9 cellular contexts compared by ENCODE assay signal in genomic region chr4:15149842-15150592, GRCh38.
DNase-seq lines count a peak whose midpoint lies in the region; ATAC-seq and TF ChIP-seq lines count a peak whose summit lies in the region.
"Had no signal": no experiment of that assay in that cellular context is flagged by ENCODE, and none has a peak within 500 bp of the region (broad histone marks: within the 10 kb centered on the region; RNA-seq: fewer than 3 reads in every experiment).

No MANE protein-coding gene starts in this region.

- peak overlapping the region; percentile 21 for H3K27ac ChIP-seq in neutrophil

- H3K36me3 ChIP-seq in neutrophil = no peaks in the 10 kb centered on the region

- TF ChIP-seq CTCF in fibroblast of pulmonary artery (IDR thresholded peaks at IDR 0.05; ENCODE audit: low read length, missing control alignments) = no peak
- no peak for TF ChIP-seq CTCF in neutrophil (IDR thresholded peaks at IDR 0.05)

- peaks cover 8 to 12% of the 10 kb centered on the region in 2 experiments for H3K4me1 ChIP-seq in neutrophil (ENCODE audit: control insufficient read depth in 1 of 2, insufficient read depth in 1 of 2, low read depth in 1 of 2, low read length in 1 of 2)

- H3K27me3 ChIP-seq in neutrophil = no peaks in the 10 kb centered on the region

- H3K9me3 ChIP-seq in neutrophil = no peaks in the 10 kb centered on the region

- DNase-seq in GM03348 (ENCODE audit: low spot score) (peak; percentile 89), HT1080 (ENCODE audit: low read depth) (peak; percentile 82), fibroblast of pulmonary artery (ENCODE audit: low read depth) (peak; percentile 79)
- no peak for DNase-seq in activated naive CD4-positive, alpha-beta T cell (lab: John Stamatoyannopoulos, UW)
- DNase-seq in activated effector memory CD4-positive, alpha-beta T cell treated with Interleukin-2 at 50 U/mL for 16 hours = no peak
- DNase-seq: activated B cell treated with CpG ODN at 0.5 μM for 24 hours had no signal

- peak; percentile 85 for ATAC-seq in GM21786 (IDR thresholded peaks at IDR 0.05; ENCODE audit: unreplicated experiment)
- ATAC-seq in SK-N-SH treated with all-trans-retinoic acid at 6 μM for 48 hours = peak; percentile 98

- H3K4me3 ChIP-seq in fibroblast of pulmonary artery (replicated peaks; ENCODE audit: low read depth, low read length) (no peak overlapping the region), neutrophil (ENCODE audit: low read depth in 1 of 2, low read length in 1 of 2) (no peak overlapping the region)

TF ChIP-seq in SK-N-SH treated with all-trans-retinoic acid at 6 μM for 48 hours, 23 proteins besides CTCF, POLR2A, EP300 and RAD21:
- TF ChIP-seq CSRNP3 (CRISPR knock-in tag; IDR thresholded peaks at IDR 0.05) (no peak), CSDC2 (CRISPR knock-in tag; IDR thresholded peaks at IDR 0.05) (no peak), ESRRG (CRISPR knock-in tag; IDR thresholded peaks at IDR 0.05) (no peak), ZNF565 (CRISPR knock-in tag; conservative IDR thresholded peaks at IDR 0.05; ENCODE audit: low read depth) (no peak), PATZ1 (CRISPR knock-in tag; IDR thresholded peaks at IDR 0.05; ENCODE audit: borderline replicate concordance) (0 out of 2 replicates have a peak, but pooled peaks have one; percentile 38), TOX (CRISPR knock-in tag; IDR thresholded peaks at IDR 0.05; ENCODE audit: borderline replicate concordance) (no peak), ARNTL (CRISPR knock-in tag; IDR thresholded peaks at IDR 0.05; ENCODE audit: borderline replicate concordance, low read depth) (no peak), TCF4 (CRISPR knock-in tag; IDR thresholded peaks at IDR 0.05; ENCODE audit: borderline replicate concordance) (no peak), PPARA (CRISPR knock-in tag; IDR thresholded peaks at IDR 0.05; ENCODE audit: borderline replicate concordance) (no peak), ISL1 (CRISPR knock-in tag; IDR thresholded peaks at IDR 0.05) (0 out of 2 replicates have a peak, but pooled peaks have one; percentile 3), ZNF70 (CRISPR knock-in tag; IDR thresholded peaks at IDR 0.05) (no peak), ZC3H10 (CRISPR knock-in tag; IDR thresholded peaks at IDR 0.05) (no peak), ZNF8 (CRISPR knock-in tag; IDR thresholded peaks at IDR 0.05) (no peak), TSHZ2 (CRISPR knock-in tag; IDR thresholded peaks at IDR 0.05) (no peak), GLIS3 (CRISPR knock-in tag; IDR thresholded peaks at IDR 0.05) (no peak), CREB5 (CRISPR knock-in tag; IDR thresholded peaks at IDR 0.05; ENCODE audit: low read depth) (no peak), BACH2 (CRISPR knock-in tag; IDR thresholded peaks at IDR 0.05; ENCODE audit: borderline replicate concordance) (peak; percentile 88; the same call in 1 of the 2 replicates), OSR1 (CRISPR knock-in tag; IDR thresholded peaks at IDR 0.05) (no peak), RARB (CRISPR knock-in tag; IDR thresholded peaks at IDR 0.05) (no peak), SNAI2 (CRISPR knock-in tag; IDR thresholded peaks at IDR 0.05) (no peak), POU6F1 (CRISPR knock-in tag; IDR thresholded peaks at IDR 0.05; ENCODE audit: borderline replicate concordance, low read depth) (no peak), ZFP3 (CRISPR knock-in tag; IDR thresholded peaks at IDR 0.05) (no peak), ZFP30 (CRISPR knock-in tag; IDR thresholded peaks at IDR 0.05) (no peak)

Comparison
In these comparisons a context has a peak if more than half of its experiments do, and no peak if none do; other contexts are left out.
1. DNase-seq: peak in GM03348 (single experiment), HT1080 (single experiment) and fibroblast of pulmonary artery (single experiment); none in activated naive CD4-positive, alpha-beta T cell (0 of 4) and activated effector memory CD4-positive, alpha-beta T cell treated with Interleukin-2 at 50 U/mL for 16 hours (single experiment).